1 cellular context compared by ENCODE assay signal in genomic region chr10:123585477-123586445, GRCh38.
TF ChIP-seq lines count a peak whose summit lies in the region.

No MANE protein-coding gene starts in this region.

TF ChIP-seq in HepG2, 621 proteins besides CTCF, POLR2A, EP300 and RAD21 (continued from another document):
- TF ChIP-seq ZHX2 (IDR thresholded peaks at IDR 0.05; ENCODE audit: low read depth) (no peak), ZHX2 (CRISPR knock-in tag; IDR thresholded peaks at IDR 0.05; ENCODE audit: borderline replicate concordance) (no peak), KLF12 (CRISPR knock-in tag; IDR thresholded peaks at IDR 0.05; ENCODE audit: borderline replicate concordance) (no peak), ZNF768 (CRISPR knock-in tag; IDR thresholded peaks at IDR 0.05) (peak; percentile 47; the same call in 1 of the 2 replicates), PAF1 (CRISPR knock-in tag; IDR thresholded peaks at IDR 0.05) (no peak), ZNF276 (CRISPR knock-in tag; IDR thresholded peaks at IDR 0.05; ENCODE audit: low read depth) (no peak), CEBPB (IDR thresholded peaks at IDR 0.05; ENCODE audit: borderline replicate concordance, low read depth, low read length) (peak; percentile 86)
